ENCODE assay signal across 10 cellular contexts in genomic region chr16:75263291-75263962, GRCh38. TPM values are rescaled to one million over a fixed set of nuclear protein-coding genes. Genes with fewer than 3 reads are reported as not detected.
DNase-seq lines count a peak whose midpoint lies in the region; ATAC-seq and TF ChIP-seq lines count a peak whose summit lies in the region.
"Had no signal": no experiment of that assay in that cellular context is flagged by ENCODE, and none has a peak within 500 bp of the region (broad histone marks: within the 10 kb centered on the region; RNA-seq: fewer than 3 reads in every experiment).

No MANE protein-coding gene starts in this region.

- H4K12ac ChIP-seq in trophoblast cell (ENCODE audit: low read depth, low read length) = no peak overlapping the region

- intact Hi-C loops in activated B cell treated with CpG ODN at 0.5 μM for 24 hours (cut with micrococcal nuclease) = no loop called here

- H3K18ac ChIP-seq in trophoblast cell (ENCODE audit: low read length) = no peak overlapping the region

- CTCF ChIA-PET in AG04450 (lab: Charles Lee) (no interaction called here), activated B cell treated with CpG ODN at 0.5 μM for 24 hours (lab: Charles Lee) (no interaction called here)

- no peak overlapping the region for H2BK5ac ChIP-seq in trophoblast cell (ENCODE audit: low read depth, low read length, poor library complexity)

- peak overlapping the region; percentile 97 for H3K4ac ChIP-seq in trophoblast cell (ENCODE audit: low read depth, low read length)

- no peak overlapping the region for H3K27ac Mint-ChIP-seq in activated B cell treated with CpG ODN at 0.5 μM for 24 hours

- no peak overlapping the region for H3K23ac ChIP-seq in trophoblast cell (ENCODE audit: low read length)

- H3K36me3 Mint-ChIP-seq in activated B cell treated with CpG ODN at 0.5 μM for 24 hours (ENCODE audit: low read depth) = no peaks in the 10 kb centered on the region
- H3K36me3 Mint-ChIP-seq: CD4-positive, alpha-beta memory T cell had no signal

- H3K27me3 ChIP-seq in AG04450 (ENCODE audit: control insufficient read depth, insufficient read depth, low read length) (no peaks in the 10 kb centered on the region), trophoblast cell (ENCODE audit: insufficient read depth, low read length) (no peaks in the 10 kb centered on the region), HAP-1 (ENCODE audit: low read depth) (no peaks in the 10 kb centered on the region)

- WGBS in trophoblast cell (ENCODE audit: extremely low coverage, insufficient coverage, insufficient read length) = no CpG with 5 or more reads among the region's 14 CpGs

- H3K79me1 ChIP-seq in trophoblast cell (ENCODE audit: low read length) = peaks cover 27% of the 10 kb centered on the region

- H3K79me2 ChIP-seq in trophoblast cell (ENCODE audit: control insufficient read depth, insufficient read depth, low read length, poor library complexity) = peaks cover 52% of the 10 kb centered on the region

- H3K36me3 ChIP-seq in trophoblast cell (ENCODE audit: control insufficient read depth in 1 of 2, insufficient read depth in 2 of 2, low read length in 2 of 2) (peaks cover 26 to 30% of the 10 kb centered on the region in 2 experiments), HAP-1 (replicated peaks) (0 out of 2 replicates have a peak, but pooled peaks cover 4% of the 10 kb centered on the region)

- no peak overlapping the region for H2BK120ac ChIP-seq in trophoblast cell (ENCODE audit: insufficient read depth, low read length, poor library complexity)

- H3K4me3 Mint-ChIP-seq in activated B cell treated with CpG ODN at 0.5 μM for 24 hours = no peak overlapping the region

- H3K4me1 Mint-ChIP-seq in activated B cell treated with CpG ODN at 0.5 μM for 24 hours = peaks cover 12% of the 10 kb centered on the region

- no peak overlapping the region for H3K14ac ChIP-seq in trophoblast cell (ENCODE audit: low read length)

- no peak for TF ChIP-seq CTCF in AG04450 (IDR thresholded peaks at IDR 0.05; ENCODE audit: low read depth, low read length)
- TF ChIP-seq CTCF in activated B cell treated with CpG ODN at 0.5 μM for 24 hours (IDR thresholded peaks at IDR 0.05) = no peak
- no peak for TF ChIP-seq CTCF in foreskin fibroblast (IDR thresholded peaks at IDR 0.05; ENCODE audit: low read depth, low read length)

- H2BK12ac ChIP-seq in trophoblast cell (ENCODE audit: low read length) = peak overlapping the region; percentile 10

- in situ Hi-C loops in HAP-1 (cut with MboI; ENCODE audit: low sequenced_read_pairs) = no loop called here

- H3K27ac ChIP-seq in AG04450 (ENCODE audit: low read depth, low read length) (peak overlapping the region; percentile 21), trophoblast cell (ENCODE audit: low read depth, low read length) (no peak overlapping the region)

- no peak overlapping the region for H3K9ac ChIP-seq in trophoblast cell (ENCODE audit: low read length)

- H4K91ac ChIP-seq in trophoblast cell (ENCODE audit: low read depth, low read length) = no peak overlapping the region

- H3K4me3 ChIP-seq in AG04450 (ENCODE audit: low read depth, low read length) (peak overlapping the region; percentile 89), foreskin fibroblast (ENCODE audit: low read depth in 1 of 2, low read length in 2 of 2) (peak overlapping the region; percentile 85 to 96), trophoblast cell (ENCODE audit: low read depth, low read length) (no peak overlapping the region), HAP-1 (no peak overlapping the region)

- H2AK5ac ChIP-seq in trophoblast cell (ENCODE audit: low read length) = no peak overlapping the region

- H3K4me1 ChIP-seq in trophoblast cell (ENCODE audit: control insufficient read depth in 1 of 2, insufficient read depth in 2 of 2, low read length in 2 of 2) = peaks cover 40 to 64% of the 10 kb centered on the region in 2 experiments
- H3K4me1 ChIP-seq in HAP-1 = peaks cover 30% of the 10 kb centered on the region

- POLR2A ChIA-PET in AG04450 (lab: Yijun Ruan, JAX) (no interaction called here), activated B cell treated with CpG ODN at 0.5 μM for 24 hours (lab: Charles Lee) (no interaction called here)

- H3K9me3 ChIP-seq in AG04450 (ENCODE audit: control insufficient read depth, insufficient read depth, low read length) (peaks cover 4% of the 10 kb centered on the region; the same call in 1 of the 2 replicates), trophoblast cell (ENCODE audit: insufficient read depth, low read depth, low read length) (peaks cover 2% of the 10 kb centered on the region), HAP-1 (no peaks in the 10 kb centered on the region)

- H3K9me3 Mint-ChIP-seq in activated B cell treated with CpG ODN at 0.5 μM for 24 hours = no peaks in the 10 kb centered on the region
- H3K9me3 Mint-ChIP-seq: CD4-positive, alpha-beta memory T cell had no signal

- peak overlapping the region; percentile 82 for H3K4me2 ChIP-seq in trophoblast cell (ENCODE audit: low read length)

- H4K8ac ChIP-seq in trophoblast cell (ENCODE audit: low read depth, low read length) = no peak overlapping the region

- DNase-seq in AG04450 (ENCODE audit: low read depth, low spot score) = no peak
- DNase-seq in activated B cell treated with CpG ODN at 0.5 μM for 24 hours = peak; percentile 14
- DNase-seq in foreskin fibroblast = peak in 1 of 2 donors; percentile 50
- DNase-seq in trophoblast cell = no peak
- no peak for DNase-seq in HAP-1 (ENCODE audit: low spot score in 2 of 2)
- no peak for DNase-seq in NCI-H2107 (lab: John Stamatoyannopoulos, UW)
- DNase-seq: CD4-positive, alpha-beta memory T cell had no signal

- H2AFZ ChIP-seq in trophoblast cell (ENCODE audit: insufficient read depth, low read length, poor library complexity) = no peak overlapping the region

- H3K27me3 Mint-ChIP-seq in activated B cell treated with CpG ODN at 0.5 μM for 24 hours = peaks cover 55% of the 10 kb centered on the region

- ATAC-seq in activated B cell treated with CpG ODN at 0.5 μM for 24 hours (ENCODE audit: low read depth) (no peak), HG03457 (IDR thresholded peaks at IDR 0.05; ENCODE audit: unreplicated experiment) (no peak), GM18520 (IDR thresholded peaks at IDR 0.05; ENCODE audit: unreplicated experiment) (no peak)

RNA-seq across cellular contexts. Expression of gene BCAR1, which starts 12.0 kb away (rescaled TPM):
- polyA plus RNA-seq in AG04450 (2011; rRNA removed) = 16.1 and 26.9 TPM in 2 replicates
- polyA minus RNA-seq in AG04450 (2011; rRNA and poly(A)+ RNA removed) = 20.3 and 25.8 TPM in 2 replicates
- total RNA-seq in activated B cell treated with CpG ODN at 0.5 μM for 24 hours = not detected in 2 replicates
- polyA plus RNA-seq in trophoblast cell (2013) = 200 and 201 TPM in 2 replicates

RNA-seq across cellular contexts. Expression of gene CTRB1, which starts 44.6 kb away (rescaled TPM):
- not detected in 2 replicates for polyA plus RNA-seq in AG04450 (2011; rRNA removed)
- polyA minus RNA-seq in AG04450 (2011; rRNA and poly(A)+ RNA removed) = not detected in 2 replicates
- total RNA-seq in activated B cell treated with CpG ODN at 0.5 μM for 24 hours = not detected in 2 replicates
- 0.15 TPM in 1 of 2 replicates, not detected in the other for polyA plus RNA-seq in trophoblast cell (2013)
- total RNA-seq: CD4-positive, alpha-beta memory T cell; urinary bladder had no signal
- polyA plus RNA-seq: CD4-positive, alpha-beta memory T cell had no signal

RNA-seq across cellular contexts. Expression of gene CTRB2, which starts 56.5 kb away (rescaled TPM):
- polyA plus RNA-seq in AG04450 (2011; rRNA removed) = not detected in 2 replicates
- not detected in 2 replicates for polyA minus RNA-seq in AG04450 (2011; rRNA and poly(A)+ RNA removed)
- total RNA-seq in activated B cell treated with CpG ODN at 0.5 μM for 24 hours = not detected in 2 replicates
- 0.37 and 0.41 TPM in 2 replicates for polyA plus RNA-seq in trophoblast cell (2013)
- total RNA-seq: CD4-positive, alpha-beta memory T cell; urinary bladder had no signal
- polyA plus RNA-seq: CD4-positive, alpha-beta memory T cell had no signal

Comparison
In these comparisons a context has a peak if more than half of its experiments do, and no peak if none do; other contexts are left out.
1. H3K4me3 ChIP-seq: peak in AG04450 (single experiment) and foreskin fibroblast (2 of 2); none in trophoblast cell (single experiment) and HAP-1 (single experiment).